Comparison of ENCODE assay signal across 8 cellular contexts in the genomic region with DNA sequence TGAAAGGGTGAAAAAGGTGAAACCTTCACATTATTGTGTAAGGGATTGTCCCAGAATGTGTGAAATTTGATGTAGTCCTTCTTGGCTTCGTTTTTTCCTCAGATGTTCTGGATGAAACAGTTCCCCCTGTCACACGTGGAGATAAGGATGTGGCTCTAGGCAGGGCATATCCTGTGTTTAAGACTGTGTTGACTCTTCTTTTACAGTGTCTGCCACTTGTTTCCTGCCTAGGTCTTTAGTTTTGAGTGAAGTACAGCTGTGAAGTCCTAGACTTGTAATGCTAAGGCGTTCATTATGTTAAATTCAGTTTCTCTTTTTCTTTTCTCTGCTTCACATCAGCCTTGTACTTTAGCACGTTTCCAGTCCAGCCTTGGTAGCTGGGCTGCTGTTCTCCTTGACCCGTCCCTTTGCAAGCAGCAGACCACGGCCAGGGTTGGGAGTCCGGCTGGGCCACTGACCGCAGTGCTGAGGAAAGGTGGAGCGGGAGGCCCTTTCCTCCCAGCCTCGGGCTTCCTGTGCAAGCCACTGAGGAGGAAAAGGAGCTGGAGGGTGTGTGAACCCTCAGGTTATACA. TPM values are rescaled to one million over a fixed set of nuclear protein-coding genes. Genes with fewer than 3 reads are reported as not detected.
DNase-seq lines count a peak whose midpoint lies in the region; ATAC-seq, FAIRE-seq and TF ChIP-seq lines count a peak whose summit lies in the region.

No MANE protein-coding gene starts in this region.

- H3K36me3 Mint-ChIP-seq in immature natural killer cell = no peaks in the 10 kb centered on the region

- peak overlapping the region; percentile 54 for H3K4me3 ChIP-seq in thoracic aorta

- FAIRE-seq in GM18507 (lab: Jason Lieb, UNC) = peak; percentile 82

- no peaks in the 10 kb centered on the region for H3K9me3 Mint-ChIP-seq in immature natural killer cell

- H3K9me3 ChIP-seq in thoracic aorta = no peaks in the 10 kb centered on the region

- H3K4me1 ChIP-seq in thoracic aorta (ENCODE audit: control insufficient read depth in 1 of 2, low read depth in 2 of 2) = peaks cover 61 to 98% of the 10 kb centered on the region in 2 donors

- H3K27ac ChIP-seq in thoracic aorta (peak overlapping the region; percentile 64 to 92), caudate nucleus (ENCODE audit: low read depth, low read length) (no peak overlapping the region)

- H3K36me3 ChIP-seq in thoracic aorta = no peaks in the 10 kb centered on the region

- H3K27ac Mint-ChIP-seq in immature natural killer cell = peak overlapping the region; percentile 98 to 100 (median 99)

- DNase-seq in GM18507 (ENCODE audit: extremely low spot score, insufficient read length, low read depth) = no peak
- peak; percentile 49 for DNase-seq in H4 (ENCODE audit: low spot score)
- peak; percentile 95 to 96 for DNase-seq in Kasumi-1 (lab: John Stamatoyannopoulos, UW)
- DNase-seq in activated gamma-delta T cell (lab: John Stamatoyannopoulos, UW) = peak; percentile 24
- DNase-seq in immature natural killer cell = peak; percentile 84 to 86 (median 85)
- no peak for DNase-seq in thoracic aorta (ENCODE audit: low spot score)
- no peak for DNase-seq in caudate nucleus (lab: John Stamatoyannopoulos, UW)
- DNase-seq in retina = no peak

- H3K4me1 Mint-ChIP-seq in immature natural killer cell = peaks cover 95 to 98% of the 10 kb centered on the region in 2 donors

- no peak for TF ChIP-seq CTCF in thoracic aorta (IDR thresholded peaks at IDR 0.05)

- peak overlapping the region; percentile 92 to 97 (median 95) for H3K4me3 Mint-ChIP-seq in immature natural killer cell

- ATAC-seq in thoracic aorta (ENCODE audit: insufficient number of reproducible peaks, low FRiP score, low read depth) = no peak

- H3K27me3 Mint-ChIP-seq in immature natural killer cell (ENCODE audit: low read depth in 3 of 3) = peaks cover 8 to 28% (median 20%) of the 10 kb centered on the region in 3 donors

- H3K27me3 ChIP-seq in thoracic aorta (replicated peaks; ENCODE audit: insufficient read depth) = no peaks in the 10 kb centered on the region

RNA-seq across cellular contexts. Expression of gene RASSF3, which starts 59.1 kb away (rescaled TPM):
- 7.8 and 9.1 TPM in 2 replicates for total RNA-seq in H4 (2014; rRNA removed; shearing (Covaris generic))
- polyA plus RNA-seq in immature natural killer cell = 1 to 10 TPM; 5.2 to 6.2 (median 5.5) TPM
- 100 to 1,000 TPM; 126 to 149 TPM for total RNA-seq in thoracic aorta

Comparison
In these comparisons a context has a peak if more than half of its experiments do, and no peak if none do; other contexts are left out.
1. DNase-seq: peak in H4 (single experiment), Kasumi-1 (2 of 2), activated gamma-delta T cell (single experiment) and immature natural killer cell (3 of 3); none in GM18507 (single experiment), thoracic aorta (single experiment), caudate nucleus (0 of 61) and retina (single experiment).
2. RNA of gene RASSF3, which starts 59.1 kb away (total RNA-seq): 126 to 149 TPM in thoracic aorta; 7.8 to 9.1 TPM in H4; every median in the first group is over 10 times any median in the second.